In genomic region chr10:121914661-121915060, GRCh38 we compare ENCODE assay signal across 25 cellular contexts.
"Had no signal": no experiment of that assay in that cellular context is flagged by ENCODE, and none has a peak within 500 bp of the region (broad histone marks: within the 10 kb centered on the region; RNA-seq: fewer than 3 reads in every experiment).

No MANE protein-coding gene starts in this region.

- H3K4me1 ChIP-seq: body of pancreas had no signal

- H3K9me3 Mint-ChIP-seq: activated T-cell treated with anti-CD3 and anti-CD28 coated beads, Interleukin-2, amount 50 U/mL, for 4 hours; neural crest cell; T-helper 1 cell treated with Interleukin-12 subunit alpha and Interleukin-12 subunit beta and Interleukin-4 antibody, amounts not matched to agents 30 μg/mL and 1 μg/mL, for 36 hours; type B pancreatic cell had no signal

- H3K4me3 Mint-ChIP-seq: activated B cell treated with CpG ODN at 0.5 μM for 24 hours; activated CD4-positive, alpha-beta T cell treated with anti-CD3 and anti-CD28 coated beads for 36 hours; activated T-cell treated with anti-CD3 and anti-CD28 coated beads, Interleukin-2, amount 50 U/mL, for 4 hours; naive thymus-derived CD4-positive, alpha-beta T cell; neural crest cell; T-helper 1 cell treated with Interleukin-12 subunit alpha and Interleukin-12 subunit beta and Interleukin-4 antibody, amounts not matched to agents 30 μg/mL and 1 μg/mL, for 36 hours; type B pancreatic cell had no signal

- H3K9me3 ChIP-seq: body of pancreas, stomach had no signal

- H3K27ac Mint-ChIP-seq: activated B cell treated with CpG ODN at 0.5 μM for 24 hours; activated CD4-positive, alpha-beta T cell treated with anti-CD3 and anti-CD28 coated beads for 36 hours; T-helper 1 cell treated with Interleukin-12 subunit alpha and Interleukin-12 subunit beta and Interleukin-4 antibody, amounts not matched to agents 30 μg/mL and 1 μg/mL, for 36 hours; type B pancreatic cell had no signal

- H3K27me3 Mint-ChIP-seq: activated B cell treated with CpG ODN at 0.5 μM for 24 hours; activated CD4-positive, alpha-beta T cell treated with anti-CD3 and anti-CD28 coated beads for 36 hours; naive thymus-derived CD4-positive, alpha-beta T cell; type B pancreatic cell had no signal

- H3K4me3 ChIP-seq: body of pancreas, cardiac muscle cell, lung, stomach had no signal

- H3K27me3 ChIP-seq: body of pancreas, cardiac muscle cell, stomach had no signal

- H3K27ac ChIP-seq: body of pancreas, cardiac muscle cell, stomach had no signal

- ATAC-seq: activated CD4-positive, alpha-beta T cell treated with anti-CD3 and anti-CD28 coated beads for 36 hours; activated T-cell treated with anti-CD3 and anti-CD28 coated beads, Interleukin-2, amount 50 U/mL, for 4 hours; body of pancreas; naive thymus-derived CD4-positive, alpha-beta T cell had no signal

- DNase-seq: activated B cell treated with CpG ODN at 0.5 μM for 24 hours; activated CD4-positive, alpha-beta T cell treated with anti-CD3 and anti-CD28 coated beads for 36 hours; activated CD4-positive, alpha-beta T cell treated with anti-CD3 and anti-CD28 coated beads, Interleukin-2, amount 50 U/mL, for 4 hours; activated CD8-positive, alpha-beta memory T cell treated with anti-CD3 and anti-CD28 coated beads for 24 hours; activated CD8-positive, alpha-beta memory T cell treated with anti-CD3 and anti-CD28 coated beads, Interleukin-2, amount 50 U/mL, for 4 hours; activated naive CD4-positive, alpha-beta T cell treated with Interleukin-2 at 50 U/mL for 16 hours; activated T-cell treated with anti-CD3 and anti-CD28 coated beads, Interleukin-2, amount 50 U/mL, for 4 hours; anterior cingulate cortex; body of pancreas; dermis blood vessel endothelial cell; effector CD8-positive, alpha-beta T cell; erythroblast; foreskin fibroblast; hippocampal formation; naive thymus-derived CD4-positive, alpha-beta T cell; posterior cingulate gyrus; stimulated activated CD4-positive, alpha-beta T cell treated with anti-CD3 and anti-CD28 coated beads, Interleukin-12 subunit alpha, Interleukin-12 subunit beta, amount 100 ng/mL, for 4 hours; stimulated activated CD4-positive, alpha-beta T cell treated with anti-CD3 and anti-CD28 coated beads, Interleukin-1b, Interleukin-23, amount 100 ng/mL, for 48 hours; stomach; T1000 had no signal
